1 cellular context compared by ENCODE assay signal in genomic region chr17:19727466-19728113, GRCh38.
A peak's percentile ranks its signal among the peaks of the same experiment; 100 is the strongest.
TF ChIP-seq lines count a peak whose summit lies in the region.

No MANE protein-coding gene starts in this region.

TF ChIP-seq in HEK293, 187 proteins besides CTCF, POLR2A, EP300 and RAD21 (continued from another document):
- TF ChIP-seq PRDM10 (tag by site-specific recombination; IDR thresholded peaks at IDR 0.05), result peak; percentile 30; the same call in 1 of the 2 replicates
- TF ChIP-seq ZFHX2 (tag by site-specific recombination; conservative IDR thresholded peaks at IDR 0.05), result peak; percentile 56
- TF ChIP-seq ZNF433 (tag by site-specific recombination; IDR thresholded peaks at IDR 0.05; ENCODE audit: low read depth), result no peak
- peak; percentile 28; the same call in 1 of the 2 replicates for TF ChIP-seq ZBTB10 (tag by site-specific recombination; IDR thresholded peaks at IDR 0.05)
- peak; percentile 37; the same call in 1 of the 2 replicates for TF ChIP-seq EGR2 (tag by site-specific recombination; IDR thresholded peaks at IDR 0.05; ENCODE audit: low read depth)
TF ChIP-seq in HEK293: peak in this region for 4.
